ENCODE assay signal across 25 cellular contexts in the genomic region with DNA sequence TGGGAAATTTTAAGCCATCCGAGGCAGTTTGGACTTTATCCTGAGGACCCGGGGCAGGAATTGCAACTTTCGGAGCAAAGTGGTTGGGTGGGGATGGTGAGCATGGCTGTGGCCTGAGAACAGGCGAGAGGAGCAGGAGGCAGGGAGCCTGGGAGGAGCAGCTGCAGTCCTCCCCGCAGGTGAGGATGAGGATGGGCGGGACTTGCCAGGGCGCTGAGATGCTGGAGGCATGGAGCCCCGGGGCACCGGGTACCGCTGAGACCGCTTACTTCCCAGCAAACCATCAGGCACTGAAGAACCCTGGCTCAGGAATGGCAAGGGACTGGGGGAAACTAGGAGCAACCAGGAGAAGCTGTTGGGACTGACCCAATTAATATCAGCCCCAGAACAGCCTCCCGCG.
DNase-seq lines count a peak whose midpoint lies in the region; ATAC-seq and TF ChIP-seq lines count a peak whose summit lies in the region.
"Had no signal": no experiment of that assay in that cellular context is flagged by ENCODE, and none has a peak within 500 bp of the region (broad histone marks: within the 10 kb centered on the region; RNA-seq: fewer than 3 reads in every experiment).

No MANE protein-coding gene starts in this region.

- H3K4me1 ChIP-seq in RWPE2 (ENCODE audit: insufficient read depth, poor library complexity, severe bottlenecking): no peaks in the 10 kb centered on the region
- H3K4me1 ChIP-seq: SJCRH30 had no signal

- peak; percentile 13 for DNase-seq in activated CD8-positive, alpha-beta memory T cell treated with anti-CD3 and anti-CD28 coated beads for 24 hours
- no peak for DNase-seq in activated CD8-positive, alpha-beta memory T cell treated with anti-CD3 and anti-CD28 coated beads, Interleukin-2, amount 50 U/mL, for 4 hours
- peak; percentile 27 for DNase-seq in ELF-1 (ENCODE audit: low read depth, low spot score)
- DNase-seq in RWPE2 (ENCODE audit: low spot score): peak; percentile 35
- peak; percentile 81 for DNase-seq in mesenteric fat pad (ENCODE audit: low spot score)
- DNase-seq in NCI-H1092 treated with DMSO at 0.1 percent for 48 hours (lab: John Stamatoyannopoulos, UW): no peak
- no peak for DNase-seq in NCI-H524 (lab: John Stamatoyannopoulos, UW)
- DNase-seq: Calu3, DMS79 treated with DMSO at 0.1 percent for 48 hours, HCEC 1CT, NCI-H1048, NCI-H1417 treated with DMSO at 0.1 percent for 48 hours, NCI-H187, NCI-H2081 treated with DMSO at 0.1 percent for 48 hours, NCI-H2171, NCI-H226, NCI-H510A, NCI-H748 treated with DMSO at 0.1 percent for 48 hours, SJCRH30 had no signal

- H3K27ac ChIP-seq in RWPE2 (ENCODE audit: poor library complexity, severe bottlenecking): no peak overlapping the region
- H3K27ac ChIP-seq: 22Rv1, SJCRH30 had no signal

- no peak for TF ChIP-seq CTCF in RWPE2 (IDR thresholded peaks at IDR 0.05; ENCODE audit: poor library complexity, severe bottlenecking)

- no peak for ATAC-seq in RWPE2 (ENCODE audit: low read depth)
- ATAC-seq in GM18517 (IDR thresholded peaks at IDR 0.05; ENCODE audit: unreplicated experiment): no peak
- ATAC-seq: GM23338, K562, Right ventricle myocardium inferior, SK-N-SH treated with all-trans-retinoic acid at 6 μM for 48 hours had no signal

- H3K36me3 ChIP-seq in RWPE2 (ENCODE audit: low read depth): no peaks in the 10 kb centered on the region
- H3K36me3 ChIP-seq: SJCRH30 had no signal

- H3K9me3 ChIP-seq in RWPE2 (ENCODE audit: severe bottlenecking): no peaks in the 10 kb centered on the region
- H3K9me3 ChIP-seq: SJCRH30 had no signal

- H3K27me3 ChIP-seq in RWPE2 (ENCODE audit: insufficient read depth, poor library complexity, severe bottlenecking): peaks cover 21% of the 10 kb centered on the region
- H3K27me3 ChIP-seq: SJCRH30 had no signal

- no peak overlapping the region for H3K4me3 ChIP-seq in RWPE2 (ENCODE audit: severe bottlenecking)
- H3K4me3 ChIP-seq: GM23338, K562, SJCRH30 had no signal

Comparison
In these comparisons a context has a peak if more than half of its experiments do, and no peak if none do; other contexts are left out.
1. DNase-seq: peak in activated CD8-positive, alpha-beta memory T cell treated with anti-CD3 and anti-CD28 coated beads for 24 hours (single experiment), ELF-1 (single experiment), RWPE2 (single experiment) and mesenteric fat pad (single experiment); none in activated CD8-positive, alpha-beta memory T cell treated with anti-CD3 and anti-CD28 coated beads, Interleukin-2, amount 50 U/mL, for 4 hours (single experiment), NCI-H1092 treated with DMSO at 0.1 percent for 48 hours (single experiment) and NCI-H524 (0 of 2).